ENCODE assay signal across 24 cellular contexts in genomic region chr4:6392407-6392806, GRCh38.
"Had no signal": no experiment of that assay in that cellular context is flagged by ENCODE, and none has a peak within 500 bp of the region (broad histone marks: within the 10 kb centered on the region; RNA-seq: fewer than 3 reads in every experiment).

No MANE protein-coding gene starts in this region.

- H3K9me3 ChIP-seq: adrenal gland, body of pancreas, colonic mucosa, esophagus muscularis mucosa, gastroesophageal sphincter, heart right ventricle had no signal

- DNase-seq: activated CD4-positive, alpha-beta memory T cell treated with anti-CD3 and anti-CD28 coated beads for 36 hours; activated CD4-positive, alpha-beta T cell treated with anti-CD3 and anti-CD28 coated beads for 48 hours; activated CD8-positive, alpha-beta memory T cell treated with anti-CD3 and anti-CD28 coated beads, Interleukin-2, amount 10 ng/mL, durations not matched to agents 7 days and 5 days; activated CD8-positive, alpha-beta memory T cell treated with anti-CD3 and anti-CD28 coated beads, Interleukin-2, amount 50 U/mL, for 4 hours; activated CD8-positive, alpha-beta T cell treated with anti-CD3 and anti-CD28 coated beads, Interleukin-2, amount 10 ng/mL, durations not matched to agents 7 days and 5 days; activated effector memory CD4-positive, alpha-beta T cell treated with anti-CD3 and anti-CD28 coated beads, Interleukin-2, amount 50 U/mL, for 16 hours; activated naive CD4-positive, alpha-beta T cell treated with anti-CD3 and anti-CD28 coated beads for 36 hours; activated naive CD8-positive, alpha-beta T cell treated with anti-CD3 and anti-CD28 coated beads for 36 hours; activated naive CD8-positive, alpha-beta T cell treated with anti-CD3 and anti-CD28 coated beads, Interleukin-2, amount 50 U/mL, for 24 hours; activated T-cell treated with anti-CD3 and anti-CD28 coated beads, Interleukin-2, amount 50 U/mL, for 1 hour; activated T-cell treated with anti-CD3 and anti-CD28 coated beads, Interleukin-2, amount 50 U/mL, for 48 hours; adrenal gland; amygdala; body of pancreas; caudate nucleus; colonic mucosa; effector CD8-positive, alpha-beta T cell; foreskin melanocyte; heart right ventricle; T-helper 1 cell; T-helper 17 cell had no signal

- H3K27ac ChIP-seq: adrenal gland, body of pancreas, colonic mucosa, esophagus muscularis mucosa, gastroesophageal sphincter, hepatocyte had no signal

- H3K4me1 ChIP-seq: adrenal gland, body of pancreas, colonic mucosa had no signal

- H3K4me3 ChIP-seq: adrenal gland, body of pancreas, colonic mucosa, esophagus muscularis mucosa, gastroesophageal sphincter, heart right ventricle, hepatocyte had no signal

- H3K36me3 ChIP-seq: adrenal gland, colonic mucosa, esophagus muscularis mucosa, gastroesophageal sphincter, heart right ventricle had no signal

- ATAC-seq: activated CD8-positive, alpha-beta memory T cell treated with anti-CD3 and anti-CD28 coated beads, Interleukin-2, amount 10 ng/mL, durations not matched to agents 7 days and 5 days; activated CD8-positive, alpha-beta T cell treated with anti-CD3 and anti-CD28 coated beads, Interleukin-2, amount 10 ng/mL, durations not matched to agents 7 days and 5 days; activated naive CD8-positive, alpha-beta T cell treated with anti-CD3 and anti-CD28 coated beads, Interleukin-2, amount 50 U/mL, for 24 hours; body of pancreas; gastroesophageal sphincter; heart right ventricle; T-helper 17 cell had no signal

- H3K27me3 ChIP-seq: adrenal gland, colonic mucosa, hepatocyte had no signal
